In genomic region chr1:186943891-186944686, GRCh38 we compare ENCODE assay signal across 14 cellular contexts.
DNase-seq lines count a peak whose midpoint lies in the region; ATAC-seq and TF ChIP-seq lines count a peak whose summit lies in the region.
"Had no signal": no experiment of that assay in that cellular context is flagged by ENCODE, and none has a peak within 500 bp of the region (broad histone marks: within the 10 kb centered on the region; RNA-seq: fewer than 3 reads in every experiment).

No MANE protein-coding gene starts in this region.

- no peak overlapping the region for H4K12ac ChIP-seq in trophoblast cell (ENCODE audit: low read depth, low read length)

- H3K18ac ChIP-seq in trophoblast cell (ENCODE audit: low read length), result no peak overlapping the region

- no CpG with 5 or more reads among the region's 8 CpGs for WGBS in trophoblast cell (ENCODE audit: extremely low coverage, insufficient coverage, insufficient read length)
- WGBS in upper lobe of left lung, 2 donors, result 76 to 84% methylated on average over 8 of the region's 8 CpGs

- no peak for TF ChIP-seq EP300 in upper lobe of left lung (IDR thresholded peaks at IDR 0.05)

- no peak overlapping the region for H3K4ac ChIP-seq in trophoblast cell (ENCODE audit: low read depth, low read length)

- H3K23ac ChIP-seq in trophoblast cell (ENCODE audit: low read length), result no peak overlapping the region

- H3K36me3 ChIP-seq in HUES6 (ENCODE audit: control insufficient read depth, insufficient read depth, low read length) (no peaks in the 10 kb centered on the region), trophoblast cell (ENCODE audit: control insufficient read depth in 1 of 2, insufficient read depth in 2 of 2, low read length in 2 of 2) (no peaks in the 10 kb centered on the region), upper lobe of left lung (no peaks in the 10 kb centered on the region)
- H3K36me3 ChIP-seq: BLaER1 treated with 17β-estradiol and CSF1 and Interleukin-3, amounts not matched to agents 10 nM and 100 nM had no signal

- no peak overlapping the region for H2BK120ac ChIP-seq in trophoblast cell (ENCODE audit: insufficient read depth, low read length, poor library complexity)

- H2AFZ ChIP-seq in trophoblast cell (ENCODE audit: insufficient read depth, low read length, poor library complexity), result no peak overlapping the region
- H2AFZ ChIP-seq: GM23338 had no signal

- H4K91ac ChIP-seq in trophoblast cell (ENCODE audit: low read depth, low read length), result no peak overlapping the region

- H3K27me3 ChIP-seq in HUES6 (ENCODE audit: control insufficient read depth, insufficient read depth, low read length), result no peaks in the 10 kb centered on the region
- H3K27me3 ChIP-seq in trophoblast cell (ENCODE audit: insufficient read depth, low read length), result no peaks in the 10 kb centered on the region
- no peaks in the 10 kb centered on the region for H3K27me3 ChIP-seq in upper lobe of left lung
- H3K27me3 ChIP-seq: BLaER1 treated with 17β-estradiol and CSF1 and Interleukin-3, amounts not matched to agents 10 nM and 100 nM had no signal

- H3K4me1 ChIP-seq in HUES6 (ENCODE audit: control insufficient read depth, insufficient read depth, low read length) (no peaks in the 10 kb centered on the region), trophoblast cell (ENCODE audit: control insufficient read depth in 1 of 2, insufficient read depth in 2 of 2, low read length in 2 of 2) (no peaks in the 10 kb centered on the region), upper lobe of left lung (no peaks in the 10 kb centered on the region)
- H3K4me1 ChIP-seq: BLaER1 treated with 17β-estradiol and CSF1 and Interleukin-3, amounts not matched to agents 10 nM and 100 nM had no signal

- H3K27ac ChIP-seq in HUES6 (ENCODE audit: low read depth, low read length), result no peak overlapping the region
- no peak overlapping the region for H3K27ac ChIP-seq in trophoblast cell (ENCODE audit: low read depth, low read length)
- H3K27ac ChIP-seq in upper lobe of left lung, result no peak overlapping the region
- H3K27ac ChIP-seq: BLaER1 treated with 17β-estradiol and CSF1 and Interleukin-3, amounts not matched to agents 10 nM and 100 nM; HL-60 had no signal

- TF ChIP-seq POLR2A in upper lobe of left lung (IDR thresholded peaks at IDR 0.05), result no peak

- no peak overlapping the region for H3K4me3 ChIP-seq in HUES6 (ENCODE audit: low read depth, low read length)
- no peak overlapping the region for H3K4me3 ChIP-seq in trophoblast cell (ENCODE audit: low read depth, low read length)
- H3K4me3 ChIP-seq in upper lobe of left lung, result no peak overlapping the region
- H3K4me3 ChIP-seq: BLaER1 treated with 17β-estradiol and CSF1 and Interleukin-3, amounts not matched to agents 10 nM and 100 nM; GM23338 had no signal

- H2BK12ac ChIP-seq in trophoblast cell (ENCODE audit: low read length), result no peak overlapping the region

- H3K79me2 ChIP-seq in trophoblast cell (ENCODE audit: control insufficient read depth, insufficient read depth, low read length, poor library complexity), result no peaks in the 10 kb centered on the region

- ATAC-seq in upper lobe of left lung (ENCODE audit: low FRiP score in 2 of 2) (no peak), GM19467 (IDR thresholded peaks at IDR 0.05; ENCODE audit: unreplicated experiment) (no peak)
- ATAC-seq: CD8-positive, alpha-beta T cell; GM23338 had no signal

- H4K8ac ChIP-seq in trophoblast cell (ENCODE audit: low read depth, low read length), result no peak overlapping the region

- H2AK5ac ChIP-seq in trophoblast cell (ENCODE audit: low read length), result no peak overlapping the region

- H3K9me3 ChIP-seq in HUES6 (ENCODE audit: control insufficient read depth, insufficient read depth, low read depth, low read length) (no peaks in the 10 kb centered on the region), trophoblast cell (ENCODE audit: insufficient read depth, low read depth, low read length) (no peaks in the 10 kb centered on the region), upper lobe of left lung (no peaks in the 10 kb centered on the region)

- H2BK5ac ChIP-seq in trophoblast cell (ENCODE audit: low read depth, low read length, poor library complexity), result no peak overlapping the region

- H3K9ac ChIP-seq in HUES6 (ENCODE audit: low read length), result peak overlapping the region; percentile 46
- no peak overlapping the region for H3K9ac ChIP-seq in trophoblast cell (ENCODE audit: low read length)
- H3K9ac ChIP-seq: BLaER1 treated with 17β-estradiol and CSF1 and Interleukin-3, amounts not matched to agents 10 nM and 100 nM had no signal

- no peak overlapping the region for H3K14ac ChIP-seq in trophoblast cell (ENCODE audit: low read length)

- no peak for TF ChIP-seq CTCF in upper lobe of left lung (IDR thresholded peaks at IDR 0.05)

- no peaks in the 10 kb centered on the region for H3K79me1 ChIP-seq in trophoblast cell (ENCODE audit: low read length)

- peak; percentile 90 to 97 for DNase-seq in dermis microvascular lymphatic vessel endothelial cell (ENCODE audit: low read depth in 2 of 2)
- peak; percentile 78 for DNase-seq in glomerular endothelial cell (ENCODE audit: extremely low read depth, low read depth, low spot score)
- peak; percentile 46 to 68 for DNase-seq in trophoblast cell
- no peak for DNase-seq in SW 1271 (lab: John Stamatoyannopoulos, UW)
- no peak for DNase-seq in stimulated activated naive CD4-positive, alpha-beta T cell (lab: John Stamatoyannopoulos, UW)
- DNase-seq in upper lobe of left lung, result no peak
- DNase-seq: CD8-positive, alpha-beta T cell; HCEC 1CT; IMR-90 had no signal

- H3K4me2 ChIP-seq in trophoblast cell (ENCODE audit: low read length), result no peak overlapping the region
- H3K4me2 ChIP-seq: BLaER1 treated with 17β-estradiol and CSF1 and Interleukin-3, amounts not matched to agents 10 nM and 100 nM; GM23338 had no signal

Comparison
In these comparisons a context has a peak if more than half of its experiments do, and no peak if none do; other contexts are left out.
1. DNase-seq: peak in dermis microvascular lymphatic vessel endothelial cell (2 of 2), glomerular endothelial cell (single experiment) and trophoblast cell (2 of 2); none in SW 1271 (0 of 2), stimulated activated naive CD4-positive, alpha-beta T cell (0 of 6) and upper lobe of left lung (0 of 2).